ENCODE assay signal across 1 cellular context in the genomic region with DNA sequence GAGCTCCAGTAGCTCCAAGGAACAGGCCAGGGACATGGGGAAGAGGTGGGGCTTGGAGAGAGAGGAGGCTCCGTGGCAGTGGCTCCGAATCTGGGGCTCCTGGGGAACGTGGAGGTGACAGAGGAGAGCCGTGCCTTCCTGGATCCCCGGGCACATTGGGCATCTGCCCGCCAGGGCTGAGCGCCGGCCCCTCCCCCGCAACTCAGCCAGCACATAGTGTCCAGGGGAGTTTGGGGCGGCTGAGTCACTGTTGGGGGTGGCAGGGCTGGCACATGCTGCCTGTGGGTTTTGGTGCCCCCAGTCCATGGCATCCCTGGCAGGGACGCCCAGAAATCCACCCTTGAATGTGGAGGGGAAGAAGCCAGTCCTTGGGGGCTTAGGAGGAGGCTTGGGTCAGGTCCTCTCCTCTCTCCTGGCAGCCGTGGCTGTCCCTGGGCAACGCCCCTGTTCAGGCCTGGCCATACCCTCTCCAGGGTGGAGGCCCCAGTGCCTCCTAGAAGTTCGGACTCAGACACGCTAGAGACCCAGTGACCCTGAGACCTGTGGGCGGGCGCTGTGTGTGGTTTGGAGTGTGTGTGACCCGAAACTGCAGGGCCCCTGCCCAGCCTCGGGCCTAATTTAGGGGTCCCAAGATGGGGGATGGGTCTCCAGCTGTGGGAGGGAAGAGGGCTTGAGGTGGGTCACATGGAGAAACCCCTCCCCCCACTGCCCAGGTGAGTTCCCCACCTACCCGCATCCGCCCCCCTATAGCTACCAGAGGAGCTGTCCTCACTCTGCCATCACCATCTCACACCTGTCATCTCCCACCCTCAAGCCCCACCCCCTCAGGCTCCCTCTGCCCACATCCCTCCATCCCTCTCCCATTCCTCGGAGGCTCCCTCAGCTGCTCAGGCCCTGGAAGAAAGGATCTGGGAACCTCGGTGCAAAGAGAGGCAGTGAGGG.
A peak's percentile ranks its signal among the peaks of the same experiment; 100 is the strongest.
TF ChIP-seq lines count a peak whose summit lies in the region.

No MANE protein-coding gene starts in this region.

TF ChIP-seq in IMR-90, 13 proteins besides CTCF, POLR2A, EP300 and RAD21:
- no peak for TF ChIP-seq CEBPB (IDR thresholded peaks at IDR 0.05; ENCODE audit: low read depth, low read length)
- TF ChIP-seq, protein P1, sequence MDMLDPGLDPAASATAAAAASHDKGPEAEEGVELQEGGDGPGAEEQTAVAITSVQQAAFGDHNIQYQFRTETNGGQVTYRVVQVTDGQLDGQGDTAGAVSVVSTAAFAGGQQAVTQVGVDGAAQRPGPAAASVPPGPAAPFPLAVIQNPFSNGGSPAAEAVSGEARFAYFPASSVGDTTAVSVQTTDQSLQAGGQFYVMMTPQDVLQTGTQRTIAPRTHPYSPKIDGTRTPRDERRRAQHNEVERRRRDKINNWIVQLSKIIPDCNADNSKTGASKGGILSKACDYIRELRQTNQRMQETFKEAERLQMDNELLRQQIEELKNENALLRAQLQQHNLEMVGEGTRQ (IDR thresholded peaks at IDR 0.05; ENCODE audit: low read depth, low read length): no peak
- TF ChIP-seq RFX5 (IDR thresholded peaks at IDR 0.05; ENCODE audit: low read depth, low read length): no peak
- TF ChIP-seq BHLHE40 (IDR thresholded peaks at IDR 0.05; ENCODE audit: low read depth, low read length): 0 out of 2 replicates have a peak, but pooled peaks have one; percentile 24
- no peak for TF ChIP-seq NFE2L2 (IDR thresholded peaks at IDR 0.05; ENCODE audit: low read depth, low read length)
- TF ChIP-seq RCOR1 (IDR thresholded peaks at IDR 0.05; ENCODE audit: insufficient replicate concordance, low read length): no peak
TF ChIP-seq in IMR-90: peak in this region for 1.
